Comparison of ENCODE assay signal across 17 cellular contexts in the genomic region with DNA sequence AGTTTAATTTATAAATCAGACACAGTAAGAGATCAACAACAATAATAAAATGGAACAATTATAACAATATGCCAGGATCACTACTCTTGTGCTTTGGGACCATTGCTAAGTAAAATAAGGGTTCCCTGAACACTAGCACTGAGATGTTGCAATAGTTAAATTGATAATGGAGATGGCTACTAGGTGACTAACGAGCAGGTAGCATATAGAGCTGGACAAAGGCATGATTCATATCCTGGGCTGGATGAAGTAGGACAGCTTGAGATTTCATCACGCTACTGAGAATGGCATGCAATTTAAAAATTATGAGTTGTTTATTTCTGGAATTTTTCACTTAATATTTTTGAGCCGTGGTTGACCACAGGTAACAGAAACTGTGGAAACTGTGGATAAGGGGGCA. TPM values are rescaled to one million over a fixed set of nuclear protein-coding genes. Genes with fewer than 3 reads are reported as not detected.
A peak's percentile ranks its signal among the peaks of the same experiment; 100 is the strongest.
DNase-seq lines count a peak whose midpoint lies in the region; ATAC-seq and TF ChIP-seq lines count a peak whose summit lies in the region.
"Had no signal": no experiment of that assay in that cellular context is flagged by ENCODE, and none has a peak within 500 bp of the region (broad histone marks: within the 10 kb centered on the region; RNA-seq: fewer than 3 reads in every experiment).

No MANE protein-coding gene starts in this region.

- no peak for TF ChIP-seq CTCF in cardiac fibroblast (IDR thresholded peaks at IDR 0.05; ENCODE audit: low read depth, low read length)

- no peak overlapping the region for H3K4me3 ChIP-seq in cardiac fibroblast (replicated peaks in 1 of 2; ENCODE audit: low read depth in 2 of 2, low read length in 2 of 2)
- H3K4me3 ChIP-seq: testis had no signal

- ATAC-seq in HG02981 (IDR thresholded peaks at IDR 0.05; ENCODE audit: unreplicated experiment) (no peak), GM19351 (IDR thresholded peaks at IDR 0.05; ENCODE audit: unreplicated experiment) (no peak), left colon (no peak)
- ATAC-seq: left ventricle myocardium superior; naive thymus-derived CD4-positive, alpha-beta T cell had no signal

- peak; percentile 92 for DNase-seq in ELR (ENCODE audit: low read depth)
- peak; percentile 91 for DNase-seq in NCI-H226
- peak; percentile 55 to 91 for DNase-seq in cardiac fibroblast (ENCODE audit: low read depth in 2 of 2)
- DNase-seq in kidney glomerular epithelial cell (lab: John Stamatoyannopoulos, UW) = peak; percentile 57
- DNase-seq in left colon = no peak
- no peak for DNase-seq in COLO668 (lab: John Stamatoyannopoulos, UW; ENCODE audit: unreplicated experiment)
- DNase-seq: activated CD8-positive, alpha-beta memory T cell treated with anti-CD3 and anti-CD28 coated beads, Interleukin-2, amount 50 U/mL, for 4 hours; activated naive CD4-positive, alpha-beta T cell treated with Interleukin-2 at 50 U/mL for 16 hours; caudate nucleus; DMS79 treated with DMSO at 0.1 percent for 48 hours; left ventricle myocardium superior; MV-4-11; naive thymus-derived CD4-positive, alpha-beta T cell; NCI-H2171 treated with DMSO at 0.1 percent for 48 hours; testis had no signal

- intact Hi-C loops in left colon (cut with DNase I, micrococcal nuclease) = no loop called here

RNA-seq across cellular contexts. Expression of a gene that starts 20.7 kb away (rescaled TPM):
- 10 to 100 TPM; 12.9 to 21.3 TPM for total RNA-seq in left colon

Comparison
In these comparisons a context has a peak if more than half of its experiments do, and no peak if none do; other contexts are left out.
1. DNase-seq: peak in ELR (single experiment), NCI-H226 (single experiment), cardiac fibroblast (2 of 2) and kidney glomerular epithelial cell (single experiment); none in left colon (0 of 2) and COLO668 (single experiment).